27 cellular contexts compared by ENCODE assay signal in genomic region chr7:126972571-126972970, GRCh38.
"Had no signal": no experiment of that assay in that cellular context is flagged by ENCODE, and none has a peak within 500 bp of the region (broad histone marks: within the 10 kb centered on the region; RNA-seq: fewer than 3 reads in every experiment).

No MANE protein-coding gene starts in this region.

- H3K4me3 Mint-ChIP-seq: activated B cell treated with CpG ODN at 0.5 μM for 24 hours; activated CD8-positive, alpha-beta T cell treated with anti-CD3 and anti-CD28 coated beads for 36 hours; activated naive CD8-positive, alpha-beta T cell; activated T-cell treated with anti-CD3 and anti-CD28 coated beads, Interleukin-2, amount 50 U/mL, for 4 hours; activated T-helper 17 cell treated with anti-CD3 and anti-CD28 coated beads, Interleukin-2, amount 50 U/mL, for 72 hours; endodermal cell; T-helper 2 cell treated with Interferon-gamma antibody and Interleukin-4, amounts not matched to agents 5 μg/mL and 100 μg/mL, for 36 hours had no signal

- H3K27ac ChIP-seq: body of pancreas, heart left ventricle, WERI-Rb-1 had no signal

- DNase-seq: activated B cell treated with CpG ODN at 0.5 μM for 24 hours; activated CD4-positive, alpha-beta T cell treated with anti-CD3 and anti-CD28 coated beads for 48 hours; activated CD4-positive, alpha-beta T cell treated with anti-CD3 and anti-CD28 coated beads, Interleukin-2, amount 50 U/mL, for 1 hour; activated CD4-positive, alpha-beta T cell treated with anti-CD3 and anti-CD28 coated beads, Interleukin-2, amount 50 U/mL, for 48 hours; activated CD8-positive, alpha-beta memory T cell treated with anti-CD3 and anti-CD28 coated beads for 24 hours; activated CD8-positive, alpha-beta T cell treated with anti-CD3 and anti-CD28 coated beads for 36 hours; activated effector memory CD4-positive, alpha-beta T cell treated with Interleukin-2 at 50 U/mL for 16 hours; activated gamma-delta T cell treated with Interleukin-2 at 50 U/mL for 16 hours; activated naive CD4-positive, alpha-beta T cell treated with anti-CD3 and anti-CD28 coated beads, Interleukin-2, amount 50 U/mL, for 16 hours; activated naive CD4-positive, alpha-beta T cell treated with Interleukin-2 at 50 U/mL for 16 hours; activated T-cell treated with anti-CD3 and anti-CD28 coated beads, Interleukin-2, amount 50 U/mL, for 4 hours; amniotic stem cell; anterior cingulate cortex; body of pancreas; caudate nucleus; effector memory CD4-positive, alpha-beta T cell; endodermal cell; foreskin fibroblast; heart left ventricle; hypothalamus; T1000; WERI-Rb-1 had no signal

- H3K4me1 ChIP-seq: body of pancreas, heart left ventricle had no signal

- H3K27me3 ChIP-seq: body of pancreas, heart left ventricle had no signal

- H3K36me3 Mint-ChIP-seq: activated naive CD8-positive, alpha-beta T cell had no signal

- H3K4me3 ChIP-seq: body of pancreas, heart left ventricle had no signal

- H3K4me1 Mint-ChIP-seq: activated B cell treated with CpG ODN at 0.5 μM for 24 hours; activated T-helper 17 cell treated with anti-CD3 and anti-CD28 coated beads, Interleukin-2, amount 50 U/mL, for 72 hours had no signal

- H3K36me3 ChIP-seq: heart left ventricle, WERI-Rb-1 had no signal

- H3K9me3 Mint-ChIP-seq: activated B cell treated with CpG ODN at 0.5 μM for 24 hours; activated CD8-positive, alpha-beta T cell treated with anti-CD3 and anti-CD28 coated beads for 36 hours; activated T-cell treated with anti-CD3 and anti-CD28 coated beads, Interleukin-2, amount 50 U/mL, for 4 hours; activated T-helper 17 cell treated with anti-CD3 and anti-CD28 coated beads, Interleukin-2, amount 50 U/mL, for 72 hours; endodermal cell; T-helper 2 cell treated with Interferon-gamma antibody and Interleukin-4, amounts not matched to agents 5 μg/mL and 100 μg/mL, for 36 hours had no signal

- H3K9me3 ChIP-seq: body of pancreas, heart left ventricle had no signal

- H3K27me3 Mint-ChIP-seq: activated B cell treated with CpG ODN at 0.5 μM for 24 hours; activated T-helper 17 cell treated with anti-CD3 and anti-CD28 coated beads, Interleukin-2, amount 50 U/mL, for 72 hours had no signal

- H3K27ac Mint-ChIP-seq: activated B cell treated with CpG ODN at 0.5 μM for 24 hours; activated CD8-positive, alpha-beta T cell treated with anti-CD3 and anti-CD28 coated beads for 36 hours; activated naive CD8-positive, alpha-beta T cell; activated T-helper 17 cell treated with anti-CD3 and anti-CD28 coated beads, Interleukin-2, amount 50 U/mL, for 72 hours; endodermal cell; T-helper 2 cell treated with Interferon-gamma antibody and Interleukin-4, amounts not matched to agents 5 μg/mL and 100 μg/mL, for 36 hours had no signal

- ATAC-seq: activated CD4-positive, CD25-positive, alpha-beta regulatory T cell treated with anti-CD3 and anti-CD28 coated beads, Interleukin-2, amount 50 U/mL, for 24 hours; activated CD8-positive, alpha-beta T cell treated with anti-CD3 and anti-CD28 coated beads for 36 hours; activated T-cell treated with anti-CD3 and anti-CD28 coated beads, Interleukin-2, amount 50 U/mL, for 4 hours; activated T-helper 17 cell treated with anti-CD3 and anti-CD28 coated beads, Interleukin-2, amount 50 U/mL, for 72 hours; body of pancreas; esophagus mucosa; heart left ventricle had no signal
